10 cellular contexts compared by ENCODE assay signal in the genomic region with DNA sequence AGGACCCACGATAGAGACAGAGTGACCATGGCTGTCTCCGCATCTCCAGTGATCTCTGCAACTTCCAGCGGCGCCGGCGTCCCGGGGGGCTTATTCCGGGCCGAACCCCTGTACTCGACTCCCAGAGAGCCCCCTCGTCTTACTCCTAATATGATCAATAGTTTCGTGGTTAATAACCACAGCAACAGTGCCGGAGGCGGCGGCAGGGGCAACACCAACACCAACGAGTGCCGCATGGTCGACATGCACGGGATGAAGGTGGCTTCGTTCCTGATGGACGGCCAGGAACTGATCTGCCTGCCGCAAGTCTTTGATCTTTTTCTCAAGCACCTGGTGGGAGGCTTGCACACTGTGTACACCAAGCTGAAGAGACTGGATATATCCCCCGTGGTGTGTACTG. TPM values are rescaled to one million over a fixed set of nuclear protein-coding genes. Genes with fewer than 3 reads are reported as not detected.
DNase-seq lines count a peak whose midpoint lies in the region; ATAC-seq, FAIRE-seq and TF ChIP-seq lines count a peak whose summit lies in the region.
"Had no signal": no experiment of that assay in that cellular context is flagged by ENCODE, and none has a peak within 500 bp of the region (broad histone marks: within the 10 kb centered on the region; RNA-seq: fewer than 3 reads in every experiment).

No MANE protein-coding gene starts in this region.

- H3K4me2 ChIP-seq in endothelial cell of umbilical vein (ENCODE audit: insufficient read depth, low read length) (peak overlapping the region; percentile 17), osteoblast (ENCODE audit: insufficient read depth, low read length) (peak overlapping the region; percentile 45)

- peaks cover 25% of the 10 kb centered on the region for H3K27me3 Mint-ChIP-seq in CD4-positive, alpha-beta T cell
- peaks cover 8% of the 10 kb centered on the region for H3K27me3 Mint-ChIP-seq in Calu3 (ENCODE audit: unreplicated experiment)

- H3K4me1 ChIP-seq in HUES6 (ENCODE audit: control insufficient read depth, insufficient read depth, low read length) (peaks cover 4% of the 10 kb centered on the region; the same call in 1 of the 2 replicates), endothelial cell of umbilical vein (ENCODE audit: control insufficient read depth, extremely low read depth, insufficient read depth, low read length) (peaks cover 5% of the 10 kb centered on the region), osteoblast (ENCODE audit: insufficient read depth, low read length) (no peaks in the 10 kb centered on the region)

- intact Hi-C loops in CD4-positive, alpha-beta T cell (cut with DNase I, micrococcal nuclease) = no loop called here
- intact Hi-C loops in endothelial cell of umbilical vein (cut with micrococcal nuclease) = no loop called here
- intact Hi-C loops in Calu3 (cut with micrococcal nuclease; ENCODE audit: unreplicated experiment) = no loop called here

- TF ChIP-seq POLR2A in endothelial cell of umbilical vein (IDR thresholded peaks at IDR 0.05; ENCODE audit: low read depth, low read length) = no peak

- H3K27ac Mint-ChIP-seq in CD4-positive, alpha-beta T cell = no peak overlapping the region
- no peak overlapping the region for H3K27ac Mint-ChIP-seq in Calu3 (ENCODE audit: unreplicated experiment)

- peak overlapping the region; percentile 32 for H3K9ac ChIP-seq in HUES6 (ENCODE audit: low read length)
- no peak overlapping the region for H3K9ac ChIP-seq in endothelial cell of umbilical vein (replicated peaks; ENCODE audit: extremely low read depth, insufficient read depth, low read length)

- H3K9me3 Mint-ChIP-seq in CD4-positive, alpha-beta T cell = no peaks in the 10 kb centered on the region
- H3K9me3 Mint-ChIP-seq in Calu3 (ENCODE audit: low read depth, unreplicated experiment) = peaks cover 7% of the 10 kb centered on the region

- H3K36me3 ChIP-seq in HUES6 (ENCODE audit: control insufficient read depth, insufficient read depth, low read length) = no peaks in the 10 kb centered on the region
- no peaks in the 10 kb centered on the region for H3K36me3 ChIP-seq in endothelial cell of umbilical vein (ENCODE audit: control insufficient read depth in 2 of 2, extremely low read depth in 1 of 2, insufficient read depth in 2 of 2, low read length in 2 of 2)
- H3K36me3 ChIP-seq in osteoblast (ENCODE audit: insufficient read depth, low read length) = no peaks in the 10 kb centered on the region

- no peaks in the 10 kb centered on the region for H3K9me3 ChIP-seq in CD4-positive, alpha-beta T cell (ENCODE audit: control insufficient read depth, low read length)
- H3K9me3 ChIP-seq in HUES6 (ENCODE audit: control insufficient read depth, insufficient read depth, low read depth, low read length) (no peaks in the 10 kb centered on the region), endothelial cell of umbilical vein (replicated peaks; ENCODE audit: control insufficient read depth, insufficient read depth, low read length) (no peaks in the 10 kb centered on the region), osteoblast (ENCODE audit: low read depth, low read length) (no peaks in the 10 kb centered on the region)

- no peak for TF ChIP-seq CTCF in CD4-positive, alpha-beta T cell (IDR thresholded peaks at IDR 0.05)
- no peak for TF ChIP-seq CTCF in endothelial cell of umbilical vein (IDR thresholded peaks at IDR 0.05; ENCODE audit: extremely low read depth in 1 of 2, insufficient read depth in 1 of 2, low read depth in 1 of 2, low read length in 2 of 2)
- no peak for TF ChIP-seq CTCF in osteoblast (IDR thresholded peaks at IDR 0.05; ENCODE audit: extremely low read depth, low read depth, low read length)
- TF ChIP-seq CTCF in Calu3 (IDR thresholded peaks at IDR 0.05; ENCODE audit: unreplicated experiment) = no peak

- H3K36me3 Mint-ChIP-seq in CD4-positive, alpha-beta T cell (ENCODE audit: low read depth) = no peaks in the 10 kb centered on the region
- H3K36me3 Mint-ChIP-seq in Calu3 (ENCODE audit: insufficient read depth, unreplicated experiment) = no peaks in the 10 kb centered on the region

- H3K79me2 ChIP-seq in endothelial cell of umbilical vein (ENCODE audit: control insufficient read depth, insufficient read depth, low read length) = no peaks in the 10 kb centered on the region
- H3K79me2 ChIP-seq in osteoblast (ENCODE audit: insufficient read depth, low read length) = no peaks in the 10 kb centered on the region

- CTCF ChIA-PET in CD4-positive, alpha-beta T cell (lab: Charles Lee) = no interaction called here
- CTCF ChIA-PET in endothelial cell of umbilical vein (lab: Charles Lee) (no interaction called here), Calu3 (lab: Charles Lee) (no interaction called here)

- peak overlapping the region; percentile 62 for H2AFZ ChIP-seq in endothelial cell of umbilical vein (ENCODE audit: low read depth, low read length)
- no peak overlapping the region for H2AFZ ChIP-seq in osteoblast (ENCODE audit: low read length)

- dilution Hi-C loops in endothelial cell of umbilical vein (cut with MboI; ENCODE audit: extremely low pct_ligation_motif_present, low sequenced_read_pairs) = no loop called here

- ATAC-seq in CD4-positive, alpha-beta T cell (ENCODE audit: poor library complexity) = no peak
- ATAC-seq in GM21367 (IDR thresholded peaks at IDR 0.05; ENCODE audit: unreplicated experiment) = no peak

- H3K4me3 Mint-ChIP-seq in CD4-positive, alpha-beta T cell = peak overlapping the region; percentile 76
- H3K4me3 Mint-ChIP-seq in Calu3 (ENCODE audit: low read depth, unreplicated experiment) = no peak overlapping the region

- H4K20me1 ChIP-seq in endothelial cell of umbilical vein (replicated peaks; ENCODE audit: control insufficient read depth, extremely low read depth, insufficient read depth, low read length) = no peaks in the 10 kb centered on the region
- no peaks in the 10 kb centered on the region for H4K20me1 ChIP-seq in osteoblast (ENCODE audit: insufficient read depth, low read length)

- peaks cover 27% of the 10 kb centered on the region for H3K27me3 ChIP-seq in CD4-positive, alpha-beta T cell (ENCODE audit: control insufficient read depth, insufficient read depth, low read length)
- H3K27me3 ChIP-seq in HUES6 (ENCODE audit: control insufficient read depth, insufficient read depth, low read length) (peaks cover 54% of the 10 kb centered on the region), endothelial cell of umbilical vein (ENCODE audit: control insufficient read depth in 2 of 2, insufficient read depth in 2 of 2, low read length in 2 of 2) (peaks cover 9 to 12% of the 10 kb centered on the region in 2 experiments), osteoblast (ENCODE audit: insufficient read depth, low read length) (peaks cover 6% of the 10 kb centered on the region)

- H3K27ac ChIP-seq in CD4-positive, alpha-beta T cell (ENCODE audit: low read depth, low read length) = no peak overlapping the region
- H3K27ac ChIP-seq in HUES6 (ENCODE audit: low read depth, low read length) = no peak overlapping the region
- no peak overlapping the region for H3K27ac ChIP-seq in endothelial cell of umbilical vein (ENCODE audit: insufficient read depth, low read depth, low read length)
- no peak overlapping the region for H3K27ac ChIP-seq in osteoblast (ENCODE audit: low read depth, low read length)

- BruUV-seq in endothelial cell of umbilical vein (replicated peaks; lab: Mats Ljungman, UMichigan) (no TSS peak), Calu3 (replicated peaks; lab: Mats Ljungman, UMichigan) (no TSS peak)

- POLR2A ChIA-PET in CD4-positive, alpha-beta T cell (lab: Charles Lee) = no interaction called here
- POLR2A ChIA-PET in endothelial cell of umbilical vein (lab: Charles Lee) = no interaction called here

- H3K4me3 ChIP-seq in HUES6 (ENCODE audit: low read depth, low read length) (peak overlapping the region; percentile 81), endothelial cell of umbilical vein (replicated peaks in 1 of 3; ENCODE audit: insufficient read depth in 1 of 3, low read depth in 1 of 3, low read length in 3 of 3) (peak overlapping the region in 1 of 3 experiments; percentile 19), osteoblast (ENCODE audit: insufficient read depth, low read length) (peak overlapping the region; percentile 66)

- no peak for DNase-seq in CD4-positive, alpha-beta T cell
- DNase-seq in endothelial cell of umbilical vein (ENCODE audit: low read depth, low spot score) (no peak), osteoblast (ENCODE audit: insufficient read length, low spot score, missing footprints) (no peak), Calu3 (no peak)
- no peak for DNase-seq in stimulated activated CD4-positive, alpha-beta T cell treated with anti-CD3 and anti-CD28 coated beads, Interleukin-4, amount 100 ng/mL, for 24 hours
- no peak for DNase-seq in stimulated activated CD4-positive, alpha-beta T cell treated with anti-CD3 and anti-CD28 coated beads, Interleukin-2, amount 100 ng/mL, for 24 hours

- peaks cover 15% of the 10 kb centered on the region for H3K4me1 Mint-ChIP-seq in CD4-positive, alpha-beta T cell (ENCODE audit: low read depth)
- no peaks in the 10 kb centered on the region for H3K4me1 Mint-ChIP-seq in Calu3 (ENCODE audit: low read depth, unreplicated experiment)

- no peak for FAIRE-seq in endothelial cell of umbilical vein (lab: Jason Lieb, UNC)
- FAIRE-seq: GM18507 had no signal

- no peaks in the 10 kb centered on the region for H3K9me1 ChIP-seq in endothelial cell of umbilical vein (replicated peaks; ENCODE audit: control insufficient read depth, extremely low read depth, insufficient read depth, low read length)

TF ChIP-seq in endothelial cell of umbilical vein, 7 proteins besides CTCF, POLR2A, EP300 and RAD21 (continues in another document):
- TF ChIP-seq GATA2 (IDR thresholded peaks at IDR 0.05; ENCODE audit: insufficient read depth, insufficient read length, low read depth, low read length) (no peak), POLR2AphosphoS5 (IDR thresholded peaks at IDR 0.05; ENCODE audit: insufficient read depth, low read depth, low read length) (no peak), MYC (IDR thresholded peaks at IDR 0.05; ENCODE audit: low read depth, low read length) (no peak), FOS (IDR thresholded peaks at IDR 0.05; ENCODE audit: borderline replicate concordance, insufficient read depth, low read length) (no peak)
- TF ChIP-seq, protein P1, sequence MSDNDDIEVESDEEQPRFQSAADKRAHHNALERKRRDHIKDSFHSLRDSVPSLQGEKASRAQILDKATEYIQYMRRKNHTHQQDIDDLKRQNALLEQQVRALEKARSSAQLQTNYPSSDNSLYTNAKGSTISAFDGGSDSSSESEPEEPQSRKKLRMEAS (IDR thresholded peaks at IDR 0.05; ENCODE audit: insufficient read depth, insufficient read length) = no peak

RNA-seq across cellular contexts. Expression of gene DACH2, which starts 0.3 kb away (rescaled TPM):
- total RNA-seq in CD4-positive, alpha-beta T cell = not detected
- total RNA-seq in endothelial cell of umbilical vein = not detected in 2 replicates
- polyA plus RNA-seq in endothelial cell of umbilical vein = not detected in 2 replicates
- polyA plus RNA-seq in endothelial cell of umbilical vein (2011; cell fraction: cytosol; rRNA removed) = not detected in 2 replicates
- polyA plus RNA-seq in endothelial cell of umbilical vein (2011; cell fraction: nucleus; rRNA removed) = not detected in 2 replicates
- polyA plus RNA-seq in endothelial cell of umbilical vein (2012) = not detected in 2 replicates
- polyA minus RNA-seq in endothelial cell of umbilical vein = not detected in 2 replicates
- not detected for polyA minus RNA-seq in endothelial cell of umbilical vein (2011; cell fraction: cytosol; rRNA and poly(A)+ RNA removed)
- polyA minus RNA-seq in endothelial cell of umbilical vein (2011; cell fraction: nucleus; rRNA and poly(A)+ RNA removed) = not detected in 2 replicates
- not detected in 2 replicates for total RNA-seq in osteoblast
- not detected in 2 replicates for total RNA-seq in Calu3 (2022)
- total RNA-seq: LHCN-M2 had no signal
